Comparison of ENCODE assay signal across 10 cellular contexts in the genomic region with DNA sequence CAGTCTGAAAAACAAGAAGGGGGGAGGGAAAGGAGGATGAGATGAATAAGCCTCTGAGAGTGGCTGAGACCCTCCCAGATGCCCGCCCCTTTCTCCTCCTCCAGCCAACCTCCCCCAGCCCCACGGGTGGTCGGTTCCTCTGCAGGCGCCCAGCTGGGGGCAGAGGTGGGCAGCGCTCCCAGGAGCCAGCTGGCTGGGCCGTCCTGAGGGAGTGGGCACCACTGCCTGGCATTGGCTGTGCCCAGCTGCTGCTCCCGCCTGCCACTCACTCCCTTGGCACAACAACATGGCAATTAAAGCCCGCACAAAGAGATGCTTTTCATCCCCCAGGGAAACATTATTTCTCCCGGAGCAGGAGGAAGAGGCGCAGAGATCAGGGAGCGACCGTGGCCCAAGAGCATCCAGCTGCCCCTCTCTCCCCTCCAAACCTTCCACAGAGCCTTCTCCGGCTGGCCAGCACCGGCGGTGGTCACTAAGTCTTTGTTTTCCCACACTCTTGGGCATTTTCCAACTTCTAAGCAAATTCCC.
DNase-seq lines count a peak whose midpoint lies in the region; ATAC-seq and TF ChIP-seq lines count a peak whose summit lies in the region.
"Had no signal": no experiment of that assay in that cellular context is flagged by ENCODE, and none has a peak within 500 bp of the region (broad histone marks: within the 10 kb centered on the region; RNA-seq: fewer than 3 reads in every experiment).

No MANE protein-coding gene starts in this region.

- H3K27ac ChIP-seq in layer of hippocampus (ENCODE audit: low read depth, low read length) (peak overlapping the region; percentile 98), thoracic aorta (peak overlapping the region in 1 of 2 donors; percentile 34)
- H3K27ac ChIP-seq: KMS-11 had no signal

- DNase-seq in NCI-H1436 (lab: John Stamatoyannopoulos, UW) = peak; percentile 57
- DNase-seq in thoracic aorta (ENCODE audit: low spot score) = no peak
- DNase-seq in NCI-H187 (lab: John Stamatoyannopoulos, UW) = no peak
- no peak for DNase-seq in activated CD4-positive, alpha-beta T cell treated with anti-CD3 and anti-CD28 coated beads, Interleukin-2, amount 50 U/mL, for 4 hours
- no peak for DNase-seq in T-helper 1 cell
- no peak for DNase-seq in RPMI8226
- DNase-seq: activated naive CD8-positive, alpha-beta T cell treated with anti-CD3 and anti-CD28 coated beads, Interleukin-2, amount 10 ng/mL, durations not matched to agents 7 days and 5 days had no signal

- peak overlapping the region; percentile 26 to 80 (median 64) for H3K4me3 Mint-ChIP-seq in brain
- H3K4me3 Mint-ChIP-seq: activated naive CD8-positive, alpha-beta T cell treated with anti-CD3 and anti-CD28 coated beads, Interleukin-2, amount 10 ng/mL, durations not matched to agents 7 days and 5 days had no signal

- peak overlapping the region; percentile 13 for H3K4me3 ChIP-seq in thoracic aorta

- no peak for ATAC-seq in thoracic aorta (ENCODE audit: insufficient number of reproducible peaks, low FRiP score, low read depth)

- peaks cover 7 to 13% of the 10 kb centered on the region in 2 donors for H3K4me1 ChIP-seq in thoracic aorta (ENCODE audit: control insufficient read depth in 1 of 2, low read depth in 2 of 2)

- no peaks in the 10 kb centered on the region for H3K9me3 ChIP-seq in thoracic aorta

- TF ChIP-seq CTCF in brain (conservative IDR thresholded peaks at IDR 0.05) (no peak), thoracic aorta (IDR thresholded peaks at IDR 0.05) (no peak)

- no peaks in the 10 kb centered on the region for H3K9me3 Mint-ChIP-seq in brain
- H3K9me3 Mint-ChIP-seq: activated naive CD8-positive, alpha-beta T cell treated with anti-CD3 and anti-CD28 coated beads, Interleukin-2, amount 10 ng/mL, durations not matched to agents 7 days and 5 days had no signal

- no peaks in the 10 kb centered on the region for H3K27me3 Mint-ChIP-seq in brain

- H3K4me1 Mint-ChIP-seq in brain = peaks cover 40% of the 10 kb centered on the region

- peak overlapping the region; percentile 79 to 99 (median 93) for H3K27ac Mint-ChIP-seq in brain
- H3K27ac Mint-ChIP-seq: activated naive CD8-positive, alpha-beta T cell treated with anti-CD3 and anti-CD28 coated beads, Interleukin-2, amount 10 ng/mL, durations not matched to agents 7 days and 5 days had no signal

- H3K27me3 ChIP-seq in layer of hippocampus (ENCODE audit: control insufficient read depth, insufficient read depth, low read length) = no peaks in the 10 kb centered on the region
- no peaks in the 10 kb centered on the region for H3K27me3 ChIP-seq in thoracic aorta (replicated peaks; ENCODE audit: insufficient read depth)

- peaks cover 40% of the 10 kb centered on the region for H3K36me3 Mint-ChIP-seq in brain
- H3K36me3 Mint-ChIP-seq: activated naive CD8-positive, alpha-beta T cell treated with anti-CD3 and anti-CD28 coated beads, Interleukin-2, amount 10 ng/mL, durations not matched to agents 7 days and 5 days had no signal

- peaks cover 14% of the 10 kb centered on the region for H3K36me3 ChIP-seq in thoracic aorta
